ENCODE assay signal across 17 cellular contexts in the genomic region with DNA sequence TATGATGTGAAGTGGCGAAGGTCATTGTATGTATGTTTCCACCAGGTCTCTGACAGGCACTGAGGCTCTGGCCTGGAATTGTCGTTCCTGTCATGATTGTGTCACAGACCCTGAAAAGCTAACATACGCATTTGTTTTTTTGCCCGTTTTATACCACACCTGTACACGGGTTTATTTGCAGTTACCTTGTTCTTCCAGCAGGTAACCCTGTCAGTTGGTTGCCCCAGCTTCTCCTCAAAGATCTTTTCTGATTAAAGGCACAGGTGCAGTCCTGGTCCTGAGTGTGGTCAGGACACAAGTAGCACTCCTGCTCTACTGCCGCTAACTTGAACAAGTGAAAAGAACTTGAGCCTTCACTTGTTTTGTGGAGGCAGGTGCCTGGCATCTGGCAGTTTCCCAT. TPM values are rescaled to one million over a fixed set of nuclear protein-coding genes. Genes with fewer than 3 reads are reported as not detected.
DNase-seq lines count a peak whose midpoint lies in the region; ATAC-seq, FAIRE-seq and TF ChIP-seq lines count a peak whose summit lies in the region.
"Had no signal": no experiment of that assay in that cellular context is flagged by ENCODE, and none has a peak within 500 bp of the region (broad histone marks: within the 10 kb centered on the region; RNA-seq: fewer than 3 reads in every experiment).

No MANE protein-coding gene starts in this region.

- CTCF ChIA-PET in HCT116 (lab: Charles Lee): no interaction called here

- BruUV-seq in HCT116 (replicated peaks; lab: Mats Ljungman, UMichigan): no TSS peak

- POLR2A ChIA-PET in HCT116 (lab: Charles Lee): no interaction called here

- FAIRE-seq in RCC 7860 (lab: Jason Lieb, UNC): no peak
- FAIRE-seq: A549, H54 had no signal

- no peak overlapping the region for H3K4me2 ChIP-seq in HCT116 (ENCODE audit: low read length)
- H3K4me2 ChIP-seq: A549 had no signal

- no peaks in the 10 kb centered on the region for H3K9me3 Mint-ChIP-seq in activated naive CD8-positive, alpha-beta T cell (ENCODE audit: low read depth)
- H3K9me3 Mint-ChIP-seq in activated naive CD8-positive, alpha-beta T cell treated with anti-CD3 and anti-CD28 coated beads for 36 hours: no peaks in the 10 kb centered on the region
- H3K9me3 Mint-ChIP-seq in mesothelial cell of epicardium: no peaks in the 10 kb centered on the region
- no peaks in the 10 kb centered on the region for H3K9me3 Mint-ChIP-seq in stimulated activated naive B cell treated with anti-CD40 and anti-IgM and Interleukin-4, amounts not matched to agents 10 μg/mL and 1 μg/mL and 100 μg/mL, for 72 hours
- H3K9me3 Mint-ChIP-seq: CD14-positive monocyte; CD8-positive, alpha-beta memory T cell; IgD-negative memory B cell had no signal

- no peaks in the 10 kb centered on the region for H3K9me3 ChIP-seq in HCT116 (ENCODE audit: control insufficient read depth in 1 of 2, insufficient read depth in 1 of 2, low read depth in 1 of 2, low read length in 2 of 2)
- H3K9me3 ChIP-seq: A549, Caco-2 had no signal

- H3K79me2 ChIP-seq in HCT116 (ENCODE audit: insufficient read depth, low read length): peaks cover 3% of the 10 kb centered on the region; the same call in 1 of the 2 replicates

- TF ChIP-seq CTCF in HCT116 (IDR thresholded peaks at IDR 0.05 in 2 of 3, conservative IDR thresholded peaks at IDR 0.05 in 1 of 3; ENCODE audit: borderline replicate concordance in 1 of 3, insufficient read depth in 1 of 3, low read depth in 2 of 3, low read length in 2 of 3) (no peak; a peak in 1 of 6 replicates), mesothelial cell of epicardium (IDR thresholded peaks at IDR 0.05; ENCODE audit: unreplicated experiment) (no peak)

- H3K27me3 Mint-ChIP-seq in activated naive CD8-positive, alpha-beta T cell: no peaks in the 10 kb centered on the region
- H3K27me3 Mint-ChIP-seq in activated naive CD8-positive, alpha-beta T cell treated with anti-CD3 and anti-CD28 coated beads for 36 hours: no peaks in the 10 kb centered on the region
- no peaks in the 10 kb centered on the region for H3K27me3 Mint-ChIP-seq in mesothelial cell of epicardium (ENCODE audit: low read depth)
- no peaks in the 10 kb centered on the region for H3K27me3 Mint-ChIP-seq in stimulated activated naive B cell treated with anti-CD40 and anti-IgM and Interleukin-4, amounts not matched to agents 10 μg/mL and 1 μg/mL and 100 μg/mL, for 72 hours
- H3K27me3 Mint-ChIP-seq: CD8-positive, alpha-beta memory T cell; IgD-negative memory B cell had no signal

- no peak overlapping the region for H3K4me3 Mint-ChIP-seq in activated naive CD8-positive, alpha-beta T cell
- no peak overlapping the region for H3K4me3 Mint-ChIP-seq in activated naive CD8-positive, alpha-beta T cell treated with anti-CD3 and anti-CD28 coated beads for 36 hours
- no peak overlapping the region for H3K4me3 Mint-ChIP-seq in mesothelial cell of epicardium
- no peak overlapping the region for H3K4me3 Mint-ChIP-seq in stimulated activated naive B cell treated with anti-CD40 and anti-IgM and Interleukin-4, amounts not matched to agents 10 μg/mL and 1 μg/mL and 100 μg/mL, for 72 hours
- H3K4me3 Mint-ChIP-seq: CD14-positive monocyte; CD8-positive, alpha-beta memory T cell; IgD-negative memory B cell had no signal

- H3K4me1 ChIP-seq in HCT116 (ENCODE audit: control insufficient read depth in 1 of 2, insufficient read depth in 2 of 2, low read length in 2 of 2): no peaks in the 10 kb centered on the region
- H3K4me1 ChIP-seq: A549, Caco-2 had no signal

- no peak for TF ChIP-seq POLR2A in HCT116 (IDR thresholded peaks at IDR 0.05; ENCODE audit: borderline replicate concordance, extremely low read depth, insufficient read depth, insufficient read length)

- peak overlapping the region; percentile 61 for H3K27ac Mint-ChIP-seq in activated naive CD8-positive, alpha-beta T cell
- no peak overlapping the region for H3K27ac Mint-ChIP-seq in activated naive CD8-positive, alpha-beta T cell treated with anti-CD3 and anti-CD28 coated beads for 36 hours
- H3K27ac Mint-ChIP-seq in mesothelial cell of epicardium: peak overlapping the region; percentile 30
- no peak overlapping the region for H3K27ac Mint-ChIP-seq in stimulated activated naive B cell treated with anti-CD40 and anti-IgM and Interleukin-4, amounts not matched to agents 10 μg/mL and 1 μg/mL and 100 μg/mL, for 72 hours

- peaks cover 24% of the 10 kb centered on the region for H3K4me1 Mint-ChIP-seq in activated naive CD8-positive, alpha-beta T cell (ENCODE audit: low read depth)
- peaks cover 18% of the 10 kb centered on the region for H3K4me1 Mint-ChIP-seq in activated naive CD8-positive, alpha-beta T cell treated with anti-CD3 and anti-CD28 coated beads for 36 hours
- peaks cover 12% of the 10 kb centered on the region for H3K4me1 Mint-ChIP-seq in mesothelial cell of epicardium
- H3K4me1 Mint-ChIP-seq in stimulated activated naive B cell treated with anti-CD40 and anti-IgM and Interleukin-4, amounts not matched to agents 10 μg/mL and 1 μg/mL and 100 μg/mL, for 72 hours: no peaks in the 10 kb centered on the region
- H3K4me1 Mint-ChIP-seq: CD14-positive monocyte, IgD-negative memory B cell had no signal

- peaks cover 17% of the 10 kb centered on the region for H3K36me3 Mint-ChIP-seq in activated naive CD8-positive, alpha-beta T cell
- peaks cover 24% of the 10 kb centered on the region for H3K36me3 Mint-ChIP-seq in activated naive CD8-positive, alpha-beta T cell treated with anti-CD3 and anti-CD28 coated beads for 36 hours
- peaks cover 30% of the 10 kb centered on the region for H3K36me3 Mint-ChIP-seq in mesothelial cell of epicardium
- peaks cover 25 to 48% of the 10 kb centered on the region in 2 donors for H3K36me3 Mint-ChIP-seq in stimulated activated naive B cell treated with anti-CD40 and anti-IgM and Interleukin-4, amounts not matched to agents 10 μg/mL and 1 μg/mL and 100 μg/mL, for 72 hours

- no peak overlapping the region for H2AFZ ChIP-seq in HCT116 (ENCODE audit: low read depth, low read length, poor library complexity, severe bottlenecking)
- H2AFZ ChIP-seq: GM23248 had no signal

- no peaks in the 10 kb centered on the region for H3K27me3 ChIP-seq in HCT116 (ENCODE audit: insufficient read depth, low read length)

- no peak for DNase-seq in activated naive CD8-positive, alpha-beta T cell treated with anti-CD3 and anti-CD28 coated beads for 36 hours
- DNase-seq in HCT116 (ENCODE audit: low read depth, low spot score) (no peak), mesothelial cell of epicardium (ENCODE audit: low spot score in 2 of 2, unreplicated experiment in 2 of 2) (no peak), MV-4-11 (lab: John Stamatoyannopoulos, UW) (no peak), RCC 7860 (ENCODE audit: low spot score) (no peak)
- DNase-seq in stimulated activated naive B cell treated with anti-CD40 and anti-IgM and Interleukin-4, amounts not matched to agents 10 μg/mL and 1 μg/mL and 100 μg/mL, for 72 hours: no peak
- DNase-seq: Caco-2, GM23248 had no signal

- H3K36me3 ChIP-seq in HCT116 (ENCODE audit: control insufficient read depth in 1 of 2, insufficient read depth in 2 of 2, low read length in 2 of 2): peaks cover 21 to 27% of the 10 kb centered on the region in 2 experiments

- no peak for TF ChIP-seq RAD21 in HCT116 (IDR thresholded peaks at IDR 0.05; ENCODE audit: low read depth)

- no peak overlapping the region for H3K4me3 ChIP-seq in HCT116 (replicated peaks in 1 of 2; ENCODE audit: low read depth in 1 of 2, low read length in 2 of 2)
- H3K4me3 ChIP-seq: A549, GM23248 had no signal

- intact Hi-C loops in HCT116 (cut with micrococcal nuclease): no loop called here

- no peak overlapping the region for H3K9ac ChIP-seq in HCT116 (ENCODE audit: low read length)
- H3K9ac ChIP-seq: GM23248 had no signal

- RAD21 ChIA-PET in HCT116 (lab: Charles Lee; ENCODE audit: low non-redundant PET in 1 of 2, low total read pairs in 2 of 2, uncharacterized antibody in 2 of 2, unreplicated experiment in 2 of 2): no interaction called here

- no peaks in the 10 kb centered on the region for H3K9me2 ChIP-seq in HCT116 (ENCODE audit: insufficient read depth)

- H4K20me1 ChIP-seq in HCT116 (ENCODE audit: insufficient read depth): no peaks in the 10 kb centered on the region

- H3K27ac ChIP-seq in HCT116 (ENCODE audit: low read depth, low read length): no peak overlapping the region
- H3K27ac ChIP-seq: A549, GM23248 had no signal

- peak; percentile 47; the same call in 1 of the 2 replicates for ATAC-seq in HCT116
- no peak for ATAC-seq in stimulated activated naive B cell treated with anti-CD40 and anti-IgM and Interleukin-4, amounts not matched to agents 10 μg/mL and 1 μg/mL and 100 μg/mL, for 72 hours (replicated peaks)
- ATAC-seq: A549 had no signal

TF ChIP-seq in HCT116, 20 proteins besides CTCF, POLR2A, EP300 and RAD21 (continues in another document):
- TF ChIP-seq CBX3 (IDR thresholded peaks at IDR 0.05; ENCODE audit: low read depth) (no peak), EGR1 (IDR thresholded peaks at IDR 0.05; ENCODE audit: low read depth) (no peak), TCF7L2 (IDR thresholded peaks at IDR 0.05; ENCODE audit: borderline replicate concordance, extremely low read depth, insufficient read depth, insufficient read length) (no peak), EZH2phosphoT487 (IDR thresholded peaks at IDR 0.05; ENCODE audit: borderline replicate concordance) (no peak), EZH2 (IDR thresholded peaks at IDR 0.05) (no peak), FOSL1 (IDR thresholded peaks at IDR 0.05; ENCODE audit: low read depth) (no peak), ELF1 (IDR thresholded peaks at IDR 0.05; ENCODE audit: borderline replicate concordance, low read depth) (no peak), SIN3A (IDR thresholded peaks at IDR 0.05; ENCODE audit: low read depth) (no peak), ZNF274 (IDR thresholded peaks at IDR 0.05; ENCODE audit: low read depth, low read length) (no peak), SP1 (IDR thresholded peaks at IDR 0.05; ENCODE audit: low read depth) (no peak), JUND (IDR thresholded peaks at IDR 0.05) (no peak), POLR2AphosphoS5 (IDR thresholded peaks at IDR 0.05; ENCODE audit: low read depth, low read length) (no peak), SRF (IDR thresholded peaks at IDR 0.05; ENCODE audit: low read depth) (no peak)

RNA-seq across cellular contexts. Expression of gene CD8A, which starts 19.9 kb away (rescaled TPM):
- 100 to 1,000 TPM; 356 to 357 TPM for total RNA-seq in activated naive CD8-positive, alpha-beta T cell treated with anti-CD3 and anti-CD28 coated beads for 36 hours
- total RNA-seq in HCT116 (2021; ENCODE audit: unreplicated experiment) (0.76 TPM), mesothelial cell of epicardium (0.31 to 0.38 TPM (median 0.36 TPM) in 3 replicates)
- 0.17 and 0.38 TPM in 2 replicates for polyA plus RNA-seq in HCT116 (2012)
- total RNA-seq: Daoy had no signal
- polyA plus RNA-seq: AG04450, BJ, GM23248 had no signal

RNA-seq across cellular contexts. Expression of gene RMND5A, which starts 50.7 kb away (rescaled TPM):
- total RNA-seq in activated naive CD8-positive, alpha-beta T cell treated with anti-CD3 and anti-CD28 coated beads for 36 hours: 10 to 100 TPM; 63.4 to 65.9 TPM
- total RNA-seq in HCT116 (2021; ENCODE audit: unreplicated experiment): 32.4 TPM
- 7.6 and 10.3 TPM in 2 replicates for polyA plus RNA-seq in HCT116 (2012)
- 41.0 to 44.3 TPM (median 43.9 TPM) in 3 replicates for total RNA-seq in mesothelial cell of epicardium

Comparison
In these comparisons a context has a peak if more than half of its experiments do, and no peak if none do; other contexts are left out.
1. H3K27ac Mint-ChIP-seq: peak in activated naive CD8-positive, alpha-beta T cell (single experiment) and mesothelial cell of epicardium (single experiment); none in activated naive CD8-positive, alpha-beta T cell treated with anti-CD3 and anti-CD28 coated beads for 36 hours (single experiment) and stimulated activated naive B cell treated with anti-CD40 and anti-IgM and Interleukin-4, amounts not matched to agents 10 μg/mL and 1 μg/mL and 100 μg/mL, for 72 hours (single experiment).
2. RNA of gene CD8A, which starts 19.9 kb away (total RNA-seq): 356 to 357 TPM in activated naive CD8-positive, alpha-beta T cell treated with anti-CD3 and anti-CD28 coated beads for 36 hours; 0.76 TPM in HCT116 (single experiment) and 0.31 to 0.38 TPM in mesothelial cell of epicardium; every median in the first group is over 100 times any median in the second.